Comparison of ENCODE assay signal across 14 cellular contexts in the genomic region with DNA sequence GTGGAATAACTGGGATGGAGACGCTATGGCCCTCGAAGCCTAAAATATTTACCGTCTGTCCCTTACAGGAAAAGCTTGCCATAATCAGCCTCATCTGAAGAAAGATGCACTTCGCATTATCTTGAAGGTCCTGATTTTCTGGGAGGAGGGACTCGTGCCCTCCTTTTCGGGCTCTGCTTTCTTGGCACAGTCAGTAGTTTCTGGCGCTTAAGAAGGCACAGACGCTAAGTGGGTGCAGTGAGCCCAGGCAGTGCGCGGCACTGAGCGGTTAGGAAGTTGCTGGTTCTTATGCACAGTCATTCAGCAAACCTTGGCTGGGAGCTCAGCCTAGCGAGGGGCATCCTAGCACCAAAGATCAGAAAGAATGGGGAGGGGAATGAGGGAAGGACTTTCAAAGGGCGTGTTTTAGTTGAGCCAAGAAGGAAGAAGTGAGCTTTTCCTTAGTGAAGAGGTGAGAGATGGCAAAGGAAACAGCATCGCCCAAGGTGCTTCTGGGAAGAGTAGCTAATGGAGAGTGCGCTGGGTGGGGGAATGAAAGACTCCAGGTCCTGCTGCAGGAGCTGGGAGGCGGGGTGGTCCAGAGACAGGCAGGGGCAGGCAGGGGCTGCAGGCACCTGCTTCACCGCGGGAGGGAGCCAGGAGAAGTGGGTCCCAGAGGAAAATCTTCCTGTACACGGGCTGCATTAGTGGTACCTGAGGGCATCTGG.
A peak's percentile ranks its signal among the peaks of the same experiment; 100 is the strongest.
DNase-seq lines count a peak whose midpoint lies in the region; ATAC-seq, FAIRE-seq and TF ChIP-seq lines count a peak whose summit lies in the region.
"Had no signal": no experiment of that assay in that cellular context is flagged by ENCODE, and none has a peak within 500 bp of the region (broad histone marks: within the 10 kb centered on the region; RNA-seq: fewer than 3 reads in every experiment).

No MANE protein-coding gene starts in this region.

- no peak overlapping the region for H3K23ac ChIP-seq in H1 (ENCODE audit: insufficient read length)

- H2BK12ac ChIP-seq in H1 (ENCODE audit: low read depth, low read length): peak overlapping the region; percentile 12

- POLR2A ChIA-PET in H1 (lab: Charles Lee; ENCODE audit: partially characterized antibody): no interaction called here

- H3K23me2 ChIP-seq in H1 (ENCODE audit: low read depth, low read length): no peaks in the 10 kb centered on the region

- no peak overlapping the region for H3K4ac ChIP-seq in H1 (replicated peaks; ENCODE audit: insufficient read length, low read depth, low read length)

- H4K91ac ChIP-seq in H1 (replicated peaks; ENCODE audit: insufficient read length, low read length): no peak overlapping the region

- no peak overlapping the region for H3K4me3 ChIP-seq in H1 (ENCODE audit: extremely low read depth in 1 of 4, insufficient read depth in 2 of 4, low read depth in 3 of 4, low read length in 4 of 4)
- H3K4me3 ChIP-seq in gastrocnemius medialis: no peak overlapping the region
- H3K4me3 ChIP-seq: psoas muscle, spleen, upper lobe of right lung had no signal

- no peak overlapping the region for H3K4me3 Mint-ChIP-seq in T-helper 1 cell treated with Interleukin-12 subunit alpha and Interleukin-12 subunit beta and Interleukin-4 antibody, amounts not matched to agents 30 μg/mL and 1 μg/mL, for 36 hours
- H3K4me3 Mint-ChIP-seq in progenitor cell of endocrine pancreas (ENCODE audit: low read depth): no peak overlapping the region
- H3K4me3 Mint-ChIP-seq: naive B cell had no signal

- no peak; a peak in 1 of 4 replicates for TF ChIP-seq RAD21 in H1 (IDR thresholded peaks at IDR 0.05 in 1 of 2, conservative IDR thresholded peaks at IDR 0.05 in 1 of 2; ENCODE audit: low read depth in 2 of 2, low read length in 2 of 2)

- H3K27ac Mint-ChIP-seq in T-helper 1 cell treated with Interleukin-12 subunit alpha and Interleukin-12 subunit beta and Interleukin-4 antibody, amounts not matched to agents 30 μg/mL and 1 μg/mL, for 36 hours: peak overlapping the region; percentile 53
- no peak overlapping the region for H3K27ac Mint-ChIP-seq in progenitor cell of endocrine pancreas
- H3K27ac Mint-ChIP-seq: HFFc6 had no signal

- in situ Hi-C loops in gastrocnemius medialis (cut with MboI; ENCODE audit: low sequenced_read_pairs in 4 of 4): loop anchor here (10.0 to 25.0 kb wide), 3 partner anchors 398 to 400 kb away; a partner anchor contains a TSS

- no peak overlapping the region for H2AFZ ChIP-seq in H1 (ENCODE audit: low read length)

- no peaks in the 10 kb centered on the region for H3K36me3 ChIP-seq in H1 (ENCODE audit: control insufficient read depth in 2 of 4, insufficient read depth in 4 of 4, low read length in 3 of 4)
- peaks cover 0 to 7% of the 10 kb centered on the region in 2 donors for H3K36me3 ChIP-seq in gastrocnemius medialis
- H3K36me3 ChIP-seq: upper lobe of right lung had no signal

- peaks cover 27% of the 10 kb centered on the region for H3K36me3 Mint-ChIP-seq in T-helper 1 cell treated with Interleukin-12 subunit alpha and Interleukin-12 subunit beta and Interleukin-4 antibody, amounts not matched to agents 30 μg/mL and 1 μg/mL, for 36 hours (ENCODE audit: low read depth)
- peaks cover 7% of the 10 kb centered on the region for H3K36me3 Mint-ChIP-seq in progenitor cell of endocrine pancreas (ENCODE audit: insufficient read depth)
- H3K36me3 Mint-ChIP-seq: naive B cell had no signal

- no peak for TF ChIP-seq EP300 in H1 (IDR thresholded peaks at IDR 0.05; ENCODE audit: borderline replicate concordance in 1 of 2, low read depth in 2 of 2, low read length in 2 of 2)

- H3K27me3 ChIP-seq in H1 (replicated peaks in 1 of 4; ENCODE audit: control insufficient read depth in 3 of 4, extremely low read depth in 1 of 4, insufficient read depth in 3 of 4, low read length in 3 of 4) (no peaks in the 10 kb centered on the region), gastrocnemius medialis (no peaks in the 10 kb centered on the region)
- H3K27me3 ChIP-seq: spleen, upper lobe of right lung had no signal

- no peak overlapping the region for H3K14ac ChIP-seq in H1 (ENCODE audit: insufficient read length)

- H3K4me2 ChIP-seq in H1 (ENCODE audit: insufficient read depth in 1 of 2, low read depth in 2 of 2, low read length in 2 of 2): no peak overlapping the region

- H4K8ac ChIP-seq in H1 (ENCODE audit: extremely low read depth, insufficient read depth, low read length): no peak overlapping the region; the same call in 1 of the 2 replicates

- H2BK120ac ChIP-seq in H1 (replicated peaks; ENCODE audit: low read depth, low read length): no peak overlapping the region

- H3K4me1 ChIP-seq in H1 (replicated peaks in 1 of 4; ENCODE audit: control insufficient read depth in 3 of 4, insufficient read depth in 4 of 4, low read length in 3 of 4): peaks cover 2 to 8% (median 6%) of the 10 kb centered on the region in 4 experiments
- H3K4me1 ChIP-seq in gastrocnemius medialis: peaks cover 18 to 22% of the 10 kb centered on the region in 2 donors

- H3K27ac ChIP-seq in H1 (ENCODE audit: low read depth, low read length): no peak overlapping the region
- no peak overlapping the region for H3K27ac ChIP-seq in gastrocnemius medialis
- H3K27ac ChIP-seq: psoas muscle, spleen, upper lobe of right lung had no signal

- H3K4me1 Mint-ChIP-seq in T-helper 1 cell treated with Interleukin-12 subunit alpha and Interleukin-12 subunit beta and Interleukin-4 antibody, amounts not matched to agents 30 μg/mL and 1 μg/mL, for 36 hours (ENCODE audit: low read depth): peaks cover 45% of the 10 kb centered on the region
- peaks cover 8% of the 10 kb centered on the region for H3K4me1 Mint-ChIP-seq in progenitor cell of endocrine pancreas (ENCODE audit: low read depth)

- no peak overlapping the region for H2AK5ac ChIP-seq in H1 (ENCODE audit: low read depth, low read length)

- H3K79me2 ChIP-seq in H1 (ENCODE audit: control insufficient read depth in 1 of 2, insufficient read depth in 2 of 2, low read length in 2 of 2): no peaks in the 10 kb centered on the region

- TF ChIP-seq CTCF in H1 (IDR thresholded peaks at IDR 0.05; ENCODE audit: control extremely low read depth in 1 of 3, insufficient read depth in 1 of 3, low read depth in 1 of 3, low read length in 3 of 3) (no peak), progenitor cell of endocrine pancreas (IDR thresholded peaks at IDR 0.05; ENCODE audit: unreplicated experiment) (peak; percentile 7), gastrocnemius medialis (IDR thresholded peaks at IDR 0.05 in 4 of 5, conservative IDR thresholded peaks at IDR 0.05 in 1 of 5) (no peak)

- no peak overlapping the region for H4K5ac ChIP-seq in H1 (ENCODE audit: insufficient read length, low read depth, low read length)

- peak overlapping the region; percentile 92 for H2BK15ac ChIP-seq in H1 (ENCODE audit: low read length)

- H3K27me3 Mint-ChIP-seq in T-helper 1 cell treated with Interleukin-12 subunit alpha and Interleukin-12 subunit beta and Interleukin-4 antibody, amounts not matched to agents 30 μg/mL and 1 μg/mL, for 36 hours (ENCODE audit: low read depth): no peaks in the 10 kb centered on the region
- H3K27me3 Mint-ChIP-seq in progenitor cell of endocrine pancreas: no peaks in the 10 kb centered on the region
- H3K27me3 Mint-ChIP-seq: naive B cell had no signal

- no peak for TF ChIP-seq POLR2A in H1 (IDR thresholded peaks at IDR 0.05; ENCODE audit: control extremely low read depth in 1 of 2, low read depth in 2 of 2, low read length in 2 of 2)
- TF ChIP-seq POLR2A in gastrocnemius medialis (IDR thresholded peaks at IDR 0.05): no peak

- ATAC-seq in gastrocnemius medialis (no peak), HG03565 (IDR thresholded peaks at IDR 0.05; ENCODE audit: unreplicated experiment) (no peak)

- WGBS in H1 (ENCODE audit: extremely low coverage in 1 of 2, insufficient coverage in 1 of 2, insufficient read length in 1 of 2, insufficient replicate concordance in 2 of 2, low coverage in 1 of 2, low lambda C conversion rate in 2 of 2, missing lambda C conversion rate in 1 of 2), 2 experiments: 87% methylated on average over 19 of the region's 19 CpGs; no CpG with 5 or more reads in 1 of the 2 experiments

- no peak overlapping the region; a peak in 1 of 7 replicates for H3K9ac ChIP-seq in H1 (replicated peaks in 1 of 4; ENCODE audit: extremely low read depth in 1 of 4, low read depth in 3 of 4, low read length in 3 of 4)

- CTCF ChIA-PET in H1 (lab: Charles Lee; ENCODE audit: partially characterized antibody): interaction anchor here (0.6 to 6.8 kb wide), 76 partner anchors 9 to 910 kb away, joined by 3 to 47 read pairs (median 4); a partner anchor contains a TSS

- H2BK20ac ChIP-seq in H1 (ENCODE audit: low read length): no peak overlapping the region

- no peaks in the 10 kb centered on the region for H4K20me1 ChIP-seq in H1 (replicated peaks in 1 of 2; ENCODE audit: control insufficient read depth in 1 of 2, insufficient read depth in 2 of 2, low read length in 2 of 2)

- no peaks in the 10 kb centered on the region for H3K79me1 ChIP-seq in H1 (ENCODE audit: low read depth, low read length)

- intact Hi-C loops in gastrocnemius medialis (cut with DNase I; ENCODE audit: low total_unique reads): loop anchor here (2.0 kb wide), 1 partner anchor 128 kb away; a partner anchor contains a TSS

- H3K9me3 ChIP-seq in H1 (ENCODE audit: insufficient read depth in 2 of 2, low read depth in 1 of 2, low read length in 1 of 2) (peaks cover 0 to 4% of the 10 kb centered on the region in 2 experiments; a peak in 1 of 4 replicates), gastrocnemius medialis (no peaks in the 10 kb centered on the region)
- H3K9me3 ChIP-seq: psoas muscle, spleen, upper lobe of right lung had no signal

- DNase-seq in T-helper 1 cell (no peak), GM18507 (ENCODE audit: extremely low spot score, insufficient read length, low read depth) (no peak), H1 (ENCODE audit: low read depth in 1 of 2, low spot score in 2 of 2) (peak in 1 of 2 experiments; percentile 49), progenitor cell of endocrine pancreas (ENCODE audit: low spot score, unreplicated experiment) (no peak), gastrocnemius medialis (no peak), GDM1 (lab: John Stamatoyannopoulos, UW) (no peak)
- DNase-seq: cortex of kidney had no signal

- FAIRE-seq in GM18507 (lab: Jason Lieb, UNC) (peak; percentile 24), H1 (lab: Jason Lieb, UNC) (no peak)

- 0 out of 2 replicates have a peak overlapping the region, but pooled peaks have one; percentile 35 for H2BK5ac ChIP-seq in H1 (ENCODE audit: low read depth, low read length)

- H3K56ac ChIP-seq in H1 (replicated peaks; ENCODE audit: insufficient read length, low read depth, low read length): no peak overlapping the region

- H3K9me3 Mint-ChIP-seq in T-helper 1 cell treated with Interleukin-12 subunit alpha and Interleukin-12 subunit beta and Interleukin-4 antibody, amounts not matched to agents 30 μg/mL and 1 μg/mL, for 36 hours: no peaks in the 10 kb centered on the region
- H3K9me3 Mint-ChIP-seq in progenitor cell of endocrine pancreas (ENCODE audit: low read depth): peaks cover 4% of the 10 kb centered on the region
- H3K9me3 Mint-ChIP-seq: HFFc6, naive B cell had no signal

- H3K18ac ChIP-seq in H1 (ENCODE audit: extremely low read depth, low read length): peak overlapping the region; percentile 24; the same call in 1 of the 2 replicates

TF ChIP-seq in H1, 55 proteins besides CTCF, POLR2A, EP300 and RAD21 (continues in another document):
- TF ChIP-seq ASH2L (IDR thresholded peaks at IDR 0.05; ENCODE audit: low read length): no peak
- TF ChIP-seq KDM1A (IDR thresholded peaks at IDR 0.05; ENCODE audit: borderline replicate concordance, low read length): no peak
